Comparison of ENCODE assay signal across 10 cellular contexts in the genomic region with DNA sequence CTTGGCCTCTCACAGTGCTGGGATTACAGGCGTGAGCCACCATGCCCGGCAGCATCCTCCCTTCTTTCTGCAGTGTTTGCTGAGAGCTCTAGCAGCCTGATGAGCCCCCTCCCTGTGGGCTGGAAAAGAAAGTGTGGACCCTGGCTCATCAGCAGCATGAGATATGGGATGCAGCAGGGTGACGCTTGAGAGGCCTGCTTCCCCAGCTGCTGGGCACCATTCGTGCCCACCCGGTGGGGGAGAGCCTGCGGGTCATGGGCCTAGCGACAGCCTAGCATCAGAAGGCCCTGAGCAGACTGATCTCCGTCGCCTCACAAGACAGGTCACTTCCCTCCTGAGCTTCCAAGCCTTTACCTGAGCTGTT. TPM values are rescaled to one million over a fixed set of nuclear protein-coding genes. Genes with fewer than 3 reads are reported as not detected.
DNase-seq lines count a peak whose midpoint lies in the region; ATAC-seq and TF ChIP-seq lines count a peak whose summit lies in the region.
"Had no signal": no experiment of that assay in that cellular context is flagged by ENCODE, and none has a peak within 500 bp of the region (broad histone marks: within the 10 kb centered on the region; RNA-seq: fewer than 3 reads in every experiment).

No MANE protein-coding gene starts in this region.

- TF ChIP-seq CTCF in SK-N-SH (IDR thresholded peaks at IDR 0.05) (no peak), gastroesophageal sphincter (IDR thresholded peaks at IDR 0.05) (no peak), omental fat pad (IDR thresholded peaks at IDR 0.05) (no peak)

- H3K4me1 ChIP-seq in SK-N-SH (ENCODE audit: control insufficient read depth in 1 of 2, insufficient read depth in 2 of 2, low read depth in 1 of 2, low read length in 1 of 2) (peaks cover 5 to 54% of the 10 kb centered on the region in 2 experiments; a peak in 2 of 4 replicates), gastroesophageal sphincter (peaks cover 0 to 16% (median 5%) of the 10 kb centered on the region in 3 donors), mesendoderm (ENCODE audit: control insufficient read depth, low read depth, low read length) (peaks cover 10% of the 10 kb centered on the region)

- no peak overlapping the region for H3K56ac ChIP-seq in mesendoderm (ENCODE audit: low read length)

- peak overlapping the region in 1 of 2 experiments; percentile 98; a peak in 2 of 4 replicates for H3K27ac ChIP-seq in SK-N-SH (ENCODE audit: low read depth in 2 of 2, low read length in 1 of 2)
- H3K27ac ChIP-seq in gastroesophageal sphincter, result peak overlapping the region in 3 of 4 donors; percentile 13 to 63 (median 43)
- peak overlapping the region; percentile 61 for H3K27ac ChIP-seq in temporal lobe (ENCODE audit: low read depth, low read length)
- H3K27ac ChIP-seq in mesendoderm (ENCODE audit: low read depth, low read length), result no peak overlapping the region
- H3K27ac ChIP-seq: hepatocyte had no signal

- peak overlapping the region; percentile 85 for H3K4me3 Mint-ChIP-seq in activated T-cell treated with anti-CD3 and anti-CD28 coated beads, Interleukin-2, amount 50 U/mL, for 4 hours

- H3K4ac ChIP-seq in mesendoderm (ENCODE audit: low read depth, low read length), result no peak overlapping the region

- H3K23ac ChIP-seq in mesendoderm (ENCODE audit: low read length), result no peak overlapping the region

- peaks cover 78% of the 10 kb centered on the region for H3K4me1 Mint-ChIP-seq in activated T-cell treated with anti-CD3 and anti-CD28 coated beads, Interleukin-2, amount 50 U/mL, for 4 hours (ENCODE audit: low read depth)

- H2BK5ac ChIP-seq in mesendoderm (ENCODE audit: low read length), result no peak overlapping the region

- H3K36me3 Mint-ChIP-seq in activated T-cell treated with anti-CD3 and anti-CD28 coated beads, Interleukin-2, amount 50 U/mL, for 4 hours (ENCODE audit: insufficient read depth), result no peaks in the 10 kb centered on the region

- 93% methylated on average over 3 of the region's 9 CpGs for WGBS in SK-N-SH (ENCODE audit: low lambda C conversion rate)
- 62% methylated on average over 7 of the region's 9 CpGs; no CpG with 5 or more reads in 1 of the 2 donors for WGBS in gastroesophageal sphincter (ENCODE audit: low coverage in 1 of 2), 2 donors
- WGBS in mesendoderm (ENCODE audit: extremely low coverage, insufficient coverage, low lambda C conversion rate), result no CpG with 5 or more reads among the region's 9 CpGs

- H3K27me3 ChIP-seq in SK-N-SH (ENCODE audit: insufficient read depth) (no peaks in the 10 kb centered on the region), gastroesophageal sphincter (peaks cover 37% of the 10 kb centered on the region), mesendoderm (ENCODE audit: insufficient read depth, low read length, poor library complexity) (no peaks in the 10 kb centered on the region)

- no peak for TF ChIP-seq RAD21 in SK-N-SH (IDR thresholded peaks at IDR 0.05; ENCODE audit: low read length)

- H3K9me2 ChIP-seq in SK-N-SH, result no peaks in the 10 kb centered on the region

- no peak overlapping the region for H3K18ac ChIP-seq in mesendoderm (ENCODE audit: low read length)

- POLR2A ChIA-PET in SK-N-SH (lab: Yijun Ruan, JAX), result interaction anchor here (0.8 to 1.8 kb wide), 4 partner anchors 9 to 49 kb away, joined by 3 to 11 read pairs (median 6); no protein-coding TSS in a partner anchor

- H2AK5ac ChIP-seq in mesendoderm (ENCODE audit: low read length), result no peak overlapping the region

- DNase-seq in activated T-cell treated with anti-CD3 and anti-CD28 coated beads, Interleukin-2, amount 50 U/mL, for 4 hours, result no peak
- DNase-seq in activated T-cell treated with anti-CD3 and anti-CD28 coated beads, Interleukin-2, amount 50 U/mL, for 1 hour, result no peak
- peak; percentile 67 for DNase-seq in SK-N-SH
- no peak for DNase-seq in NCI-H748 (lab: John Stamatoyannopoulos, UW; ENCODE audit: unreplicated experiment)
- DNase-seq in mesendoderm, result no peak
- no peak for DNase-seq in omental fat pad (ENCODE audit: low spot score)
- DNase-seq: activated CD4-positive, alpha-beta T cell treated with anti-CD3 and anti-CD28 coated beads, Interleukin-2, amount 50 U/mL, for 48 hours had no signal

- H3K27me3 Mint-ChIP-seq in activated T-cell treated with anti-CD3 and anti-CD28 coated beads, Interleukin-2, amount 50 U/mL, for 4 hours (ENCODE audit: low read depth), result no peaks in the 10 kb centered on the region

- H3K9ac ChIP-seq in SK-N-SH (no peak overlapping the region), mesendoderm (ENCODE audit: low read length) (no peak overlapping the region)

- ATAC-seq in activated T-cell treated with anti-CD3 and anti-CD28 coated beads, Interleukin-2, amount 50 U/mL, for 4 hours, result no peak
- no peak for ATAC-seq in gastroesophageal sphincter
- no peak for ATAC-seq in omental fat pad (ENCODE audit: low FRiP score)

- no peaks in the 10 kb centered on the region for H3K9me3 Mint-ChIP-seq in activated T-cell treated with anti-CD3 and anti-CD28 coated beads, Interleukin-2, amount 50 U/mL, for 4 hours

- H2AFZ ChIP-seq in SK-N-SH (ENCODE audit: low read depth), result no peak overlapping the region
- H2AFZ ChIP-seq: hepatocyte had no signal

- no peak for TF ChIP-seq POLR2A in gastroesophageal sphincter (IDR thresholded peaks at IDR 0.05)

- H3K4me3 ChIP-seq in SK-N-SH (ENCODE audit: low read depth in 2 of 2, low read length in 1 of 2), result no peak overlapping the region
- H3K4me3 ChIP-seq in gastroesophageal sphincter, result no peak overlapping the region
- no peak overlapping the region for H3K4me3 ChIP-seq in mesendoderm (ENCODE audit: low read length)
- H3K4me3 ChIP-seq: hepatocyte had no signal

- CTCF ChIA-PET in SK-N-SH (lab: Yijun Ruan, JAX), result interaction anchor here (0.7 to 3.1 kb wide), 10 partner anchors 9 to 177 kb away, joined by 3 to 21 read pairs (median 6); no protein-coding TSS in a partner anchor

- H3K79me1 ChIP-seq in mesendoderm (ENCODE audit: low read length), result no peaks in the 10 kb centered on the region

- no peaks in the 10 kb centered on the region for H3K36me3 ChIP-seq in SK-N-SH (replicated peaks in 1 of 2; ENCODE audit: control insufficient read depth in 1 of 2, insufficient read depth in 2 of 2, low read length in 1 of 2)
- H3K36me3 ChIP-seq in gastroesophageal sphincter, result no peaks in the 10 kb centered on the region
- H3K36me3 ChIP-seq in mesendoderm (ENCODE audit: control insufficient read depth, insufficient read depth, low read length), result no peaks in the 10 kb centered on the region

- no peak overlapping the region for H3K4me2 ChIP-seq in SK-N-SH
- no peak overlapping the region for H3K4me2 ChIP-seq in mesendoderm (ENCODE audit: low read length)
- H3K4me2 ChIP-seq: hepatocyte had no signal

- H4K8ac ChIP-seq in mesendoderm (ENCODE audit: low read depth, low read length), result no peak overlapping the region

- no peak for TF ChIP-seq EP300 in SK-N-SH (IDR thresholded peaks at IDR 0.05; ENCODE audit: borderline replicate concordance in 1 of 2, low read depth in 1 of 2, low read length in 1 of 2)
- no peak for TF ChIP-seq EP300 in gastroesophageal sphincter (IDR thresholded peaks at IDR 0.05)

- no peak overlapping the region for H4K5ac ChIP-seq in mesendoderm (ENCODE audit: low read length)

- H4K20me1 ChIP-seq in SK-N-SH (ENCODE audit: insufficient read depth), result no peaks in the 10 kb centered on the region

- H3K9me3 ChIP-seq in SK-N-SH (no peaks in the 10 kb centered on the region), gastroesophageal sphincter (no peaks in the 10 kb centered on the region)

- no peak overlapping the region for H2BK15ac ChIP-seq in mesendoderm (replicated peaks; ENCODE audit: low read depth)

- H3K79me2 ChIP-seq in SK-N-SH (ENCODE audit: insufficient read depth) (no peaks in the 10 kb centered on the region), mesendoderm (ENCODE audit: control insufficient read depth, insufficient read depth, low read length) (no peaks in the 10 kb centered on the region)
- H3K79me2 ChIP-seq: hepatocyte had no signal

- H3F3A ChIP-seq in SK-N-SH (replicated peaks; ENCODE audit: insufficient read depth), result no peaks in the 10 kb centered on the region

- no peak overlapping the region for H2BK120ac ChIP-seq in mesendoderm (ENCODE audit: low read depth, low read length)

TF ChIP-seq in SK-N-SH, 30 proteins besides CTCF, POLR2A, EP300 and RAD21 (continues in another document):
- TF ChIP-seq IRF3 (IDR thresholded peaks at IDR 0.05; ENCODE audit: low read depth, low read length), result no peak
- no peak for TF ChIP-seq TCF12 (IDR thresholded peaks at IDR 0.05)

RNA-seq across cellular contexts. Expression of gene CCDC167, which starts 16.0 kb away (rescaled TPM):
- total RNA-seq in activated T-cell treated with anti-CD3 and anti-CD28 coated beads, Interleukin-2, amount 50 U/mL, for 4 hours, result 10 to 100 TPM; 49.3 to 52.2 (median 52.2) TPM
- polyA plus RNA-seq in SK-N-SH (2012; rRNA removed), result 49.1 and 63.2 TPM in 2 replicates
- 50.1 and 62.9 TPM in 2 replicates for polyA plus RNA-seq in SK-N-SH (2012; cell fraction: cytosol; rRNA removed)
- 17.7 and 37.0 TPM in 2 replicates for polyA plus RNA-seq in SK-N-SH (2012; cell fraction: nucleus; rRNA removed)
- 10 to 100 TPM; 10.6 to 16.2 (median 14.3) TPM for total RNA-seq in gastroesophageal sphincter
- total RNA-seq in temporal lobe, result 35.9 TPM
- 27.6 TPM for polyA plus RNA-seq in mesendoderm (2013, experiment 1 of 2)
- 28.0 TPM for polyA plus RNA-seq in mesendoderm (2013, experiment 2 of 2)
- 10 to 100 TPM; 16.0 to 24.0 (median 20.0) TPM for total RNA-seq in omental fat pad
